In the genomic region with DNA sequence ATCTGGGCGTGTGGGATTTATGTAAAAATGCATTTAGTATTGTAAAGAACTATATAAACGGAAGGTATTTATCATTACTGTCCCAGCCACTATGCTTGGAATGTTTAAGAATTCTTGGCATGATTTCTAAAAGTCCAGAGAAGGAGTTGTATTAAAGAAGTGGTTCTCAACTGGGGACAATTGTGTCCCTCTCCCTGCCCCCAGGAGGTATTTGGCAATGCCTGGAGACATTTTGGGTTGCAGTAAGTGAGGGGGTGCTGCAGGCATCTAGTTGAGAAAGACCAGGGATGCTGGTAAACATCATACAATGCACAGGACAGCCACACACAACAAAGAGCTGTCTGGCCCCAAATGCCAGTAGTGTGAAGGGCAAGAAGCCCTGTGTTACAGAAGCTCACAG, we compare ENCODE assay signal across 11 cellular contexts. TPM values are rescaled to one million over a fixed set of nuclear protein-coding genes. Genes with fewer than 3 reads are reported as not detected.
DNase-seq lines count a peak whose midpoint lies in the region; ATAC-seq, FAIRE-seq and TF ChIP-seq lines count a peak whose summit lies in the region.
"Had no signal": no experiment of that assay in that cellular context is flagged by ENCODE, and none has a peak within 500 bp of the region (broad histone marks: within the 10 kb centered on the region; RNA-seq: fewer than 3 reads in every experiment).

No MANE protein-coding gene starts in this region.

- dilution Hi-C loops in IMR-90 (cut with HindIII; ENCODE audit: low sequenced_read_pairs, unreplicated experiment): no loop called here

- H3K9me3 Mint-ChIP-seq in activated CD8-positive, alpha-beta T cell treated with anti-CD3 and anti-CD28 coated beads, Interleukin-2, amount 10 ng/mL, durations not matched to agents 7 days and 5 days (ENCODE audit: insufficient read depth): no peaks in the 10 kb centered on the region
- no peaks in the 10 kb centered on the region for H3K9me3 Mint-ChIP-seq in activated CD8-positive, alpha-beta T cell treated with anti-CD3 and anti-CD28 coated beads for 36 hours

- TF ChIP-seq CTCF in activated CD8-positive, alpha-beta T cell treated with anti-CD3 and anti-CD28 coated beads for 36 hours (IDR thresholded peaks at IDR 0.05): no peak
- TF ChIP-seq CTCF in IMR-90 (conservative IDR thresholded peaks at IDR 0.05; ENCODE audit: low read depth, low read length) (no peak), esophagus muscularis mucosa (IDR thresholded peaks at IDR 0.05) (no peak), sigmoid colon (IDR thresholded peaks at IDR 0.05) (no peak), kidney (IDR thresholded peaks at IDR 0.05; ENCODE audit: borderline replicate concordance, extremely low read depth, insufficient read depth) (no peak)

- in situ Hi-C loops in IMR-90 (cut with MboI; ENCODE audit: low sequenced_read_pairs): no loop called here

- H4K8ac ChIP-seq in IMR-90 (ENCODE audit: low read depth in 2 of 2, low read length in 2 of 2): peak overlapping the region in 1 of 2 experiments; percentile 88; a peak in 2 of 4 replicates

- peak overlapping the region; percentile 61 for H3K4me2 ChIP-seq in IMR-90 (ENCODE audit: low read depth, low read length)

- H4K5ac ChIP-seq in IMR-90 (ENCODE audit: low read depth, low read length): peak overlapping the region; percentile 96

- H3K4me1 Mint-ChIP-seq in activated CD8-positive, alpha-beta T cell treated with anti-CD3 and anti-CD28 coated beads, Interleukin-2, amount 10 ng/mL, durations not matched to agents 7 days and 5 days (ENCODE audit: low read depth): peaks cover 28% of the 10 kb centered on the region
- peaks cover 33% of the 10 kb centered on the region for H3K4me1 Mint-ChIP-seq in activated CD8-positive, alpha-beta T cell treated with anti-CD3 and anti-CD28 coated beads for 36 hours (ENCODE audit: low read depth)

- no peak overlapping the region for H2AFZ ChIP-seq in IMR-90 (replicated peaks; ENCODE audit: low read length, poor library complexity)

- H3K36me3 ChIP-seq in IMR-90 (ENCODE audit: control insufficient read depth, insufficient read depth, low read length) (peaks cover 2% of the 10 kb centered on the region; the same call in 1 of the 2 replicates), esophagus muscularis mucosa (no peaks in the 10 kb centered on the region), sigmoid colon (no peaks in the 10 kb centered on the region), kidney (ENCODE audit: control insufficient read depth in 1 of 2, insufficient read depth in 2 of 2, low read length in 2 of 2) (no peaks in the 10 kb centered on the region)
- H3K36me3 ChIP-seq: stomach had no signal

- H3K27me3 Mint-ChIP-seq in activated CD8-positive, alpha-beta T cell treated with anti-CD3 and anti-CD28 coated beads, Interleukin-2, amount 10 ng/mL, durations not matched to agents 7 days and 5 days (ENCODE audit: low read depth): no peaks in the 10 kb centered on the region
- no peaks in the 10 kb centered on the region for H3K27me3 Mint-ChIP-seq in activated CD8-positive, alpha-beta T cell treated with anti-CD3 and anti-CD28 coated beads for 36 hours
- H3K27me3 Mint-ChIP-seq: activated CD8-positive, alpha-beta memory T cell treated with anti-CD3 and anti-CD28 coated beads, Interleukin-2, amount 10 ng/mL, durations not matched to agents 7 days and 5 days had no signal

- H3K79me1 ChIP-seq in IMR-90 (ENCODE audit: low read depth in 1 of 2, low read length in 2 of 2): peaks cover 16 to 72% of the 10 kb centered on the region in 2 experiments

- H2BK120ac ChIP-seq in IMR-90 (ENCODE audit: low read depth, low read length): peak overlapping the region; percentile 86

- peak overlapping the region; percentile 90; the same call in 1 of the 3 replicates for H2BK15ac ChIP-seq in IMR-90 (ENCODE audit: low read depth, low read length)

- no peak overlapping the region for H3K4me3 ChIP-seq in IMR-90 (ENCODE audit: insufficient read depth, low read depth, low read length)
- H3K4me3 ChIP-seq in esophagus muscularis mucosa: no peak overlapping the region
- H3K4me3 ChIP-seq in sigmoid colon: no peak overlapping the region
- H3K4me3 ChIP-seq in kidney (ENCODE audit: low read length in 2 of 2): no peak overlapping the region
- H3K4me3 ChIP-seq: stomach had no signal

- CTCF ChIA-PET in activated CD8-positive, alpha-beta T cell treated with anti-CD3 and anti-CD28 coated beads, Interleukin-2, amount 10 ng/mL, durations not matched to agents 7 days and 5 days (lab: Charles Lee): no interaction called here
- CTCF ChIA-PET in activated CD8-positive, alpha-beta T cell treated with anti-CD3 and anti-CD28 coated beads for 36 hours (lab: Charles Lee): no interaction called here
- CTCF ChIA-PET in IMR-90 (lab: Yijun Ruan, JAX): interaction anchor here (0.8 to 1.4 kb wide), 2 partner anchors 53 to 137 kb away, joined by 3 to 4 read pairs; no protein-coding TSS in a partner anchor

- H3K4ac ChIP-seq in IMR-90 (ENCODE audit: low read depth, low read length): peak overlapping the region; percentile 90

- H3K27ac Mint-ChIP-seq in activated CD8-positive, alpha-beta T cell treated with anti-CD3 and anti-CD28 coated beads, Interleukin-2, amount 10 ng/mL, durations not matched to agents 7 days and 5 days: peak overlapping the region; percentile 29
- no peak overlapping the region for H3K27ac Mint-ChIP-seq in activated CD8-positive, alpha-beta T cell treated with anti-CD3 and anti-CD28 coated beads for 36 hours
- H3K27ac Mint-ChIP-seq: activated CD8-positive, alpha-beta memory T cell treated with anti-CD3 and anti-CD28 coated beads, Interleukin-2, amount 10 ng/mL, durations not matched to agents 7 days and 5 days had no signal

- TF ChIP-seq EP300 in esophagus muscularis mucosa (IDR thresholded peaks at IDR 0.05): no peak
- no peak for TF ChIP-seq EP300 in sigmoid colon (IDR thresholded peaks at IDR 0.05)

- intact Hi-C loops in activated CD8-positive, alpha-beta T cell treated with anti-CD3 and anti-CD28 coated beads for 36 hours (cut with micrococcal nuclease): no loop called here
- intact Hi-C loops in IMR-90 (cut with micrococcal nuclease) (loop anchor here (5.0 to 10.0 kb wide), 3 partner anchors 39 to 673 kb away; no protein-coding TSS in a partner anchor), esophagus muscularis mucosa (cut with DNase I) (loop anchor here (5.0 kb wide), 1 partner anchor 39 kb away; no protein-coding TSS in a partner anchor), sigmoid colon (cut with DNase I) (loop anchor here (10.0 kb wide), 3 partner anchors 137 to 403 kb away; a partner anchor contains a TSS), kidney (cut with DNase I) (no loop called here)

- H3K27me3 ChIP-seq in IMR-90 (ENCODE audit: control insufficient read depth, insufficient read depth, low read length): no peaks in the 10 kb centered on the region
- no peaks in the 10 kb centered on the region for H3K27me3 ChIP-seq in esophagus muscularis mucosa
- H3K27me3 ChIP-seq in sigmoid colon: no peaks in the 10 kb centered on the region
- H3K27me3 ChIP-seq: stomach had no signal

- H2BK5ac ChIP-seq in IMR-90 (ENCODE audit: low read depth, low read length, poor library complexity, severe bottlenecking): peak overlapping the region; percentile 98

- H3K4me3 Mint-ChIP-seq in activated CD8-positive, alpha-beta T cell treated with anti-CD3 and anti-CD28 coated beads, Interleukin-2, amount 10 ng/mL, durations not matched to agents 7 days and 5 days: no peak overlapping the region
- no peak overlapping the region for H3K4me3 Mint-ChIP-seq in activated CD8-positive, alpha-beta T cell treated with anti-CD3 and anti-CD28 coated beads for 36 hours
- H3K4me3 Mint-ChIP-seq: activated CD8-positive, alpha-beta memory T cell treated with anti-CD3 and anti-CD28 coated beads, Interleukin-2, amount 10 ng/mL, durations not matched to agents 7 days and 5 days had no signal

- no peak for TF ChIP-seq POLR2A in IMR-90 (IDR thresholded peaks at IDR 0.05; ENCODE audit: low read depth, low read length)
- TF ChIP-seq POLR2A in esophagus muscularis mucosa (IDR thresholded peaks at IDR 0.05; ENCODE audit: low read depth): no peak
- no peak for TF ChIP-seq POLR2A in sigmoid colon (IDR thresholded peaks at IDR 0.05)

- DNase-seq in activated CD8-positive, alpha-beta T cell treated with anti-CD3 and anti-CD28 coated beads, Interleukin-2, amount 10 ng/mL, durations not matched to agents 7 days and 5 days: no peak
- DNase-seq in activated CD8-positive, alpha-beta T cell treated with anti-CD3 and anti-CD28 coated beads for 36 hours: no peak
- DNase-seq in IMR-90 (no peak), esophagus muscularis mucosa (ENCODE audit: extremely low spot score) (no peak), sigmoid colon (no peak), kidney (no peak), NCI-H526 (lab: John Stamatoyannopoulos, UW) (no peak)
- no peak for DNase-seq in NK-92 treated with Interleukin-12 subunit alpha and Interleukin-12 subunit beta, amount 100 ng/mL, for 24 hours (lab: John Stamatoyannopoulos, UW)
- DNase-seq: activated CD8-positive, alpha-beta memory T cell treated with anti-CD3 and anti-CD28 coated beads, Interleukin-2, amount 10 ng/mL, durations not matched to agents 7 days and 5 days; left ventricle myocardium superior; stomach had no signal

- H4K91ac ChIP-seq in IMR-90 (ENCODE audit: insufficient read depth, low read depth, low read length): peak overlapping the region; percentile 81

- H3K9ac ChIP-seq in IMR-90 (ENCODE audit: low read depth, low read length) (no peak overlapping the region), kidney (ENCODE audit: low read length in 2 of 2) (no peak overlapping the region)

- peaks cover 77% of the 10 kb centered on the region for H4K20me1 ChIP-seq in IMR-90 (ENCODE audit: insufficient read depth, low read length)

- ATAC-seq in activated CD8-positive, alpha-beta T cell treated with anti-CD3 and anti-CD28 coated beads, Interleukin-2, amount 10 ng/mL, durations not matched to agents 7 days and 5 days: no peak
- no peak for ATAC-seq in activated CD8-positive, alpha-beta T cell treated with anti-CD3 and anti-CD28 coated beads for 36 hours
- no peak for ATAC-seq in IMR-90 (ENCODE audit: low read depth)
- ATAC-seq: activated CD8-positive, alpha-beta memory T cell treated with anti-CD3 and anti-CD28 coated beads, Interleukin-2, amount 10 ng/mL, durations not matched to agents 7 days and 5 days had no signal

- peak overlapping the region; percentile 70 for H3K27ac ChIP-seq in IMR-90 (ENCODE audit: insufficient read depth, low read length)
- peak overlapping the region; percentile 73 to 86 (median 77) for H3K27ac ChIP-seq in esophagus muscularis mucosa (replicated peaks in 1 of 4)
- peak overlapping the region; percentile 56 to 92 (median 82) for H3K27ac ChIP-seq in sigmoid colon
- H3K27ac ChIP-seq in kidney (ENCODE audit: low read depth in 2 of 2, low read length in 2 of 2): no peak overlapping the region

- H3K9me1 ChIP-seq in IMR-90 (ENCODE audit: insufficient read depth, low read length): peaks cover 25% of the 10 kb centered on the region

- H3K18ac ChIP-seq in IMR-90 (ENCODE audit: low read depth, low read length): peak overlapping the region; percentile 94

- peak overlapping the region; percentile 63; the same call in 1 of the 2 replicates for H3K56ac ChIP-seq in IMR-90 (ENCODE audit: extremely low read depth, insufficient read depth, low read length)

- H2BK20ac ChIP-seq in IMR-90 (ENCODE audit: low read depth, low read length): peak overlapping the region; percentile 89

- H3K9me3 ChIP-seq in IMR-90 (ENCODE audit: control insufficient read depth, insufficient read depth, low read length) (no peaks in the 10 kb centered on the region), esophagus muscularis mucosa (no peaks in the 10 kb centered on the region), sigmoid colon (no peaks in the 10 kb centered on the region), kidney (ENCODE audit: control insufficient read depth in 1 of 2, low read length in 2 of 2) (no peaks in the 10 kb centered on the region)
- H3K9me3 ChIP-seq: stomach had no signal

- TF ChIP-seq RAD21 in IMR-90 (IDR thresholded peaks at IDR 0.05; ENCODE audit: low read length): no peak

- FAIRE-seq in kidney (lab: Jason Lieb, UNC): no peak

- peak overlapping the region; percentile 25 for H2AK9ac ChIP-seq in IMR-90 (replicated peaks; ENCODE audit: low read depth, low read length, poor library complexity)

- H2AK5ac ChIP-seq in IMR-90 (ENCODE audit: low read depth, low read length): peak overlapping the region; percentile 81

- H3K4me1 ChIP-seq in IMR-90 (ENCODE audit: control insufficient read depth, insufficient read depth, low read length) (peaks cover 29% of the 10 kb centered on the region), esophagus muscularis mucosa (peaks cover 48 to 95% (median 88%) of the 10 kb centered on the region in 4 donors), sigmoid colon (peaks cover 0 to 96% (median 73%) of the 10 kb centered on the region in 4 donors), kidney (ENCODE audit: control insufficient read depth in 1 of 2, insufficient read depth in 1 of 2, low read depth in 1 of 2, low read length in 2 of 2) (peaks cover 2 to 12% of the 10 kb centered on the region in 2 donors)

- H3K14ac ChIP-seq in IMR-90 (replicated peaks; ENCODE audit: low read depth, low read length): peak overlapping the region; percentile 92

- H3K23ac ChIP-seq in IMR-90 (ENCODE audit: low read depth, low read length): peak overlapping the region; percentile 98

- BruUV-seq in IMR-90 (replicated peaks; lab: Mats Ljungman, UMichigan): no TSS peak

- peaks cover 41% of the 10 kb centered on the region for H3K36me3 Mint-ChIP-seq in activated CD8-positive, alpha-beta T cell treated with anti-CD3 and anti-CD28 coated beads, Interleukin-2, amount 10 ng/mL, durations not matched to agents 7 days and 5 days (ENCODE audit: low read depth)
- H3K36me3 Mint-ChIP-seq in activated CD8-positive, alpha-beta T cell treated with anti-CD3 and anti-CD28 coated beads for 36 hours (ENCODE audit: low read depth): peaks cover 37% of the 10 kb centered on the region

- no CpG with 5 or more reads among the region's 2 CpGs for WGBS in IMR-90 (ENCODE audit: extremely low coverage in 2 of 2, insufficient read length in 1 of 2), 2 experiments
- WGBS in esophagus muscularis mucosa: 62% methylated on average over 2 of the region's 2 CpGs
- 88% methylated on average over 2 of the region's 2 CpGs for WGBS in sigmoid colon, 2 donors

- POLR2A ChIA-PET in activated CD8-positive, alpha-beta T cell treated with anti-CD3 and anti-CD28 coated beads, Interleukin-2, amount 10 ng/mL, durations not matched to agents 7 days and 5 days (lab: Charles Lee): interaction anchor here (1.0 to 3.4 kb wide), 2 partner anchors 40 to 47 kb away, joined by 3 to 28 read pairs; no protein-coding TSS in a partner anchor
- POLR2A ChIA-PET in activated CD8-positive, alpha-beta T cell treated with anti-CD3 and anti-CD28 coated beads for 36 hours (lab: Charles Lee): interaction anchor here (0.8 to 8.9 kb wide), 3 partner anchors 9 to 91 kb away, joined by 3 to 74 read pairs (median 6); a partner anchor contains a TSS
- POLR2A ChIA-PET in IMR-90 (lab: Charles Lee; ENCODE audit: unreplicated experiment): no interaction called here

RNA-seq across cellular contexts. Expression of a gene that starts 7.2 kb away (rescaled TPM):
- 100 to 1,000 TPM; 162 to 168 TPM for total RNA-seq in activated CD8-positive, alpha-beta T cell treated with anti-CD3 and anti-CD28 coated beads, Interleukin-2, amount 10 ng/mL, durations not matched to agents 7 days and 5 days
- total RNA-seq in activated CD8-positive, alpha-beta T cell treated with anti-CD3 and anti-CD28 coated beads for 36 hours: 100 to 1,000 TPM; 167 to 168 TPM
- total RNA-seq in IMR-90 (2012; rRNA removed) (61.5 and 71.9 TPM in 2 replicates), esophagus muscularis mucosa (100 to 1,000 TPM; 173 to 200 (median 193) TPM), sigmoid colon (100 to 1,000 TPM; 149 to 209 (median 177) TPM), kidney (124 TPM)
- polyA plus RNA-seq in IMR-90 (2012; rRNA removed) (20.9 and 22.8 TPM in 2 replicates), sigmoid colon (10 to 100 TPM in 2 of 3 donors, 1 to 10 TPM in 1; 8.4 to 54.9 (median 11.1) TPM), kidney (ENCODE audit: insufficient read depth, low read depth, low replicate concordance) (13.3 TPM)
- polyA plus RNA-seq in IMR-90 (2012; cell fraction: cytosol; rRNA removed): 4.7 and 6.3 TPM in 2 replicates
- 11.9 and 24.4 TPM in 2 replicates for polyA plus RNA-seq in IMR-90 (2012; cell fraction: nucleus; rRNA removed; ENCODE audit: low replicate concordance)

Comparison
In these comparisons a context has a peak if more than half of its experiments do, and no peak if none do; other contexts are left out.
1. H3K27ac ChIP-seq: peak in IMR-90 (single experiment), esophagus muscularis mucosa (4 of 4) and sigmoid colon (4 of 4); none in kidney (0 of 2).
2. intact Hi-C loops: an anchor here in IMR-90 (5.0 to 10.0 kb wide), esophagus muscularis mucosa (5.0 kb wide) and sigmoid colon (10.0 kb wide); none called in activated CD8-positive, alpha-beta T cell treated with anti-CD3 and anti-CD28 coated beads for 36 hours and kidney.